Comparison of ENCODE assay signal across 16 cellular contexts in genomic region chr9:123406016-123406415, GRCh38. TPM values are rescaled to one million over a fixed set of nuclear protein-coding genes. Genes with fewer than 3 reads are reported as not detected.
"Had no signal": no experiment of that assay in that cellular context is flagged by ENCODE, and none has a peak within 500 bp of the region (broad histone marks: within the 10 kb centered on the region; RNA-seq: fewer than 3 reads in every experiment).

No MANE protein-coding gene starts in this region.

- ATAC-seq: activated naive CD4-positive, alpha-beta T cell treated with anti-CD3 and anti-CD28 coated beads, Interleukin-2, amount 50 U/mL, for 72 hours; heart left ventricle; T-cell had no signal

- H3K27me3 Mint-ChIP-seq: activated CD4-positive, alpha-beta T cell treated with anti-CD3 and anti-CD28 coated beads, Interleukin-2, amount 10 ng/mL, durations not matched to agents 7 days and 5 days; T-cell had no signal

- DNase-seq: activated CD4-positive, alpha-beta T cell treated with anti-CD3 and anti-CD28 coated beads, Interleukin-2, amount 10 ng/mL, durations not matched to agents 7 days and 5 days; activated CD8-positive, alpha-beta memory T cell treated with anti-CD3 and anti-CD28 coated beads for 24 hours; activated CD8-positive, alpha-beta memory T cell treated with anti-CD3 and anti-CD28 coated beads, Interleukin-2, amount 50 U/mL, for 48 hours; activated gamma-delta T cell treated with Interleukin-2 at 50 U/mL for 16 hours; caudate nucleus; heart left ventricle; left ventricle myocardium inferior; nucleus accumbens; SK-N-SH; stimulated activated CD4-positive, alpha-beta T cell treated with anti-CD3 and anti-CD28 coated beads, Interleukin-2, amount 100 ng/mL, for 24 hours; stomach; T-cell; T-helper 9 cell; upper lobe of left lung had no signal

- H3K4me3 Mint-ChIP-seq: activated CD4-positive, alpha-beta T cell treated with anti-CD3 and anti-CD28 coated beads, Interleukin-2, amount 10 ng/mL, durations not matched to agents 7 days and 5 days; T-cell had no signal

- H3K36me3 Mint-ChIP-seq: activated naive CD4-positive, alpha-beta T cell treated with anti-CD3 and anti-CD28 coated beads, Interleukin-2, amount 50 U/mL, for 72 hours had no signal

- H3K9me3 Mint-ChIP-seq: activated CD4-positive, alpha-beta T cell treated with anti-CD3 and anti-CD28 coated beads, Interleukin-2, amount 10 ng/mL, durations not matched to agents 7 days and 5 days; activated naive CD4-positive, alpha-beta T cell treated with anti-CD3 and anti-CD28 coated beads, Interleukin-2, amount 50 U/mL, for 72 hours; T-cell had no signal

- H3K4me1 Mint-ChIP-seq: activated CD4-positive, alpha-beta T cell treated with anti-CD3 and anti-CD28 coated beads, Interleukin-2, amount 10 ng/mL, durations not matched to agents 7 days and 5 days had no signal

- H3K27ac Mint-ChIP-seq: T-cell had no signal

RNA-seq across cellular contexts. Expression of gene CRB2, which starts 50.0 kb away (rescaled TPM):
- total RNA-seq: activated CD4-positive, alpha-beta T cell treated with anti-CD3 and anti-CD28 coated beads, Interleukin-2, amount 10 ng/mL, durations not matched to agents 7 days and 5 days; fibroblast of lung; left ventricle myocardium inferior had no signal
